1 cellular context compared by ENCODE assay signal in the genomic region with DNA sequence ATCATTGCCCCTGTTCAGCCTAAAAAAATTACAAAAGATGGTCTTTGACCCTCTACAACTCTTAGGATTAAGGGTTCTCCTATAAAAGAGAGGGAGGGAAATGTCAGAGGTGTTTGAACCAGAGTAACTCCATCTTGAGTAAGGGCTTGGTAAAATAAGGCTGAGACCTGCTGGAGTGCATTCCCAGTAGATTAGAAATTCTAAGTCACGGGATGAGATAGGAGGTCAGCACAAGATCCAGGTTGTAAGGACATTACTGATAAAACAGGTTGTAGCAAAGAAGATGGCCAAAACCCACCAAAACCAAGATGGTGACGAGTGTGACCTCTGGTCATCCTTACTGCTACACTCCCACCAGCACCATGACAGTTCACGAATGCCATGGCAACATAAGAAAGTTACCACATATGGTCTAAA.
TF ChIP-seq lines count a peak whose summit lies in the region.

No MANE protein-coding gene starts in this region.

TF ChIP-seq in K562, 482 proteins besides CTCF, POLR2A, EP300 and RAD21 (continued from another document and continues in another):
- TF ChIP-seq, protein P1, sequence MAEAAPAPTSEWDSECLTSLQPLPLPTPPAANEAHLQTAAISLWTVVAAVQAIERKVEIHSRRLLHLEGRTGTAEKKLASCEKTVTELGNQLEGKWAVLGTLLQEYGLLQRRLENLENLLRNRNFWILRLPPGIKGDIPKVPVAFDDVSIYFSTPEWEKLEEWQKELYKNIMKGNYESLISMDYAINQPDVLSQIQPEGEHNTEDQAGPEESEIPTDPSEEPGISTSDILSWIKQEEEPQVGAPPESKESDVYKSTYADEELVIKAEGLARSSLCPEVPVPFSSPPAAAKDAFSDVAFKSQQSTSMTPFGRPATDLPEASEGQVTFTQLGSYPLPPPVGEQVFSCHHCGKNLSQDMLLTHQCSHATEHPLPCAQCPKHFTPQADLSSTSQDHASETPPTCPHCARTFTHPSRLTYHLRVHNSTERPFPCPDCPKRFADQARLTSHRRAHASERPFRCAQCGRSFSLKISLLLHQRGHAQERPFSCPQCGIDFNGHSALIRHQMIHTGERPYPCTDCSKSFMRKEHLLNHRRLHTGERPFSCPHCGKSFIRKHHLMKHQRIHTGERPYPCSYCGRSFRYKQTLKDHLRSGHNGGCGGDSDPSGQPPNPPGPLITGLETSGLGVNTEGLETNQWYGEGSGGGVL (CRISPR knock-in tag; IDR thresholded peaks at IDR 0.05): peak; percentile 96
- TF ChIP-seq, protein P2, sequence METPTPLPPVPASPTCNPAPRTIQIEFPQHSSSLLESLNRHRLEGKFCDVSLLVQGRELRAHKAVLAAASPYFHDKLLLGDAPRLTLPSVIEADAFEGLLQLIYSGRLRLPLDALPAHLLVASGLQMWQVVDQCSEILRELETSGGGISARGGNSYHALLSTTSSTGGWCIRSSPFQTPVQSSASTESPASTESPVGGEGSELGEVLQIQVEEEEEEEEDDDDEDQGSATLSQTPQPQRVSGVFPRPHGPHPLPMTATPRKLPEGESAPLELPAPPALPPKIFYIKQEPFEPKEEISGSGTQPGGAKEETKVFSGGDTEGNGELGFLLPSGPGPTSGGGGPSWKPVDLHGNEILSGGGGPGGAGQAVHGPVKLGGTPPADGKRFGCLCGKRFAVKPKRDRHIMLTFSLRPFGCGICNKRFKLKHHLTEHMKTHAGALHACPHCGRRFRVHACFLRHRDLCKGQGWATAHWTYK (CRISPR knock-in tag; IDR thresholded peaks at IDR 0.05): peak; percentile 93
- TF ChIP-seq HMG20A (CRISPR knock-in tag; conservative IDR thresholded peaks at IDR 0.05) (peak; percentile 79; the same call in 1 of the 2 replicates), MEIS2 (IDR thresholded peaks at IDR 0.05; ENCODE audit: partially characterized antibody) (no peak), KDM1A (IDR thresholded peaks at IDR 0.05) (0 out of 4 replicates have a peak, but pooled peaks of 1 of the 2 experiments have one; percentile 12), RHOXF2B (CRISPR knock-in tag; conservative IDR thresholded peaks at IDR 0.05) (0 out of 2 replicates have a peak, but pooled peaks have one; percentile 60), ZNF696 (CRISPR knock-in tag; conservative IDR thresholded peaks at IDR 0.05) (peak; percentile 88), LEF1 (IDR thresholded peaks at IDR 0.05) (no peak), JUNB (CRISPR knock-in tag; conservative IDR thresholded peaks at IDR 0.05) (no peak), ZNF589 (CRISPR knock-in tag; IDR thresholded peaks at IDR 0.05; ENCODE audit: low read depth) (peak; percentile 98), HDAC8 (tag; IDR thresholded peaks at IDR 0.05) (peak; percentile 98), DIDO1 (tag; IDR thresholded peaks at IDR 0.05; ENCODE audit: low read depth) (peak; percentile 85), U2AF2 (optimal IDR thresholded peaks at IDR 0.05; ENCODE audit: low read depth, low read length) (no peak), SRF (CRISPR knock-in tag; IDR thresholded peaks at IDR 0.05) (peak in 1 of 2 experiments; percentile 75; a peak in 1 of 4 replicates), NR2C2 (CRISPR knock-in tag; IDR thresholded peaks at IDR 0.05) (no peak), NR2C2 (tag; IDR thresholded peaks at IDR 0.05) (peak; percentile 58; the same call in 1 of the 2 replicates), ZNF551 (CRISPR knock-in tag; IDR thresholded peaks at IDR 0.05) (peak; percentile 81; the same call in 1 of the 2 replicates), NR2C1 (IDR thresholded peaks at IDR 0.05) (0 out of 2 replicates have a peak, but pooled peaks have one; percentile 14), NR2C1 (tag; IDR thresholded peaks at IDR 0.05) (peak; percentile 95), ILK (tag; IDR thresholded peaks at IDR 0.05; ENCODE audit: borderline replicate concordance, low read depth) (peak; percentile 95), E2F3 (CRISPR knock-in tag; IDR thresholded peaks at IDR 0.05) (peak; percentile 69; the same call in 1 of the 2 replicates), BCL6 (CRISPR knock-in tag; IDR thresholded peaks at IDR 0.05) (peak; percentile 86), ZZZ3 (IDR thresholded peaks at IDR 0.05) (no peak), ZNF77 (CRISPR knock-in tag; IDR thresholded peaks at IDR 0.05) (peak; percentile 88; the same call in 1 of the 2 replicates), KLF6 (CRISPR knock-in tag; IDR thresholded peaks at IDR 0.05; ENCODE audit: borderline replicate concordance) (peak; percentile 96), ZNF354B (CRISPR knock-in tag; IDR thresholded peaks at IDR 0.05) (peak; percentile 88), RFX1 (IDR thresholded peaks at IDR 0.05) (peak; percentile 55)
- TF ChIP-seq, protein P3, sequence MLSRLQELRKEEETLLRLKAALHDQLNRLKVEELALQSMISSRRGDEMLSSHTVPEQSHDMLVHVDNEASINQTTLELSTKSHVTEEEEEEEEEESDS (CRISPR knock-in tag; IDR thresholded peaks at IDR 0.05): peak; percentile 81
- TF ChIP-seq, protein P4, sequence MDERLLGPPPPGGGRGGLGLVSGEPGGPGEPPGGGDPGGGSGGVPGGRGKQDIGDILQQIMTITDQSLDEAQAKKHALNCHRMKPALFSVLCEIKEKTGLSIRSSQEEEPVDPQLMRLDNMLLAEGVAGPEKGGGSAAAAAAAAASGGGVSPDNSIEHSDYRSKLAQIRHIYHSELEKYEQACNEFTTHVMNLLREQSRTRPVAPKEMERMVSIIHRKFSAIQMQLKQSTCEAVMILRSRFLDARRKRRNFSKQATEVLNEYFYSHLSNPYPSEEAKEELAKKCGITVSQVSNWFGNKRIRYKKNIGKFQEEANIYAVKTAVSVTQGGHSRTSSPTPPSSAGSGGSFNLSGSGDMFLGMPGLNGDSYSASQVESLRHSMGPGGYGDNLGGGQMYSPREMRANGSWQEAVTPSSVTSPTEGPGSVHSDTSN (CRISPR knock-in tag; IDR thresholded peaks at IDR 0.05; ENCODE audit: low read depth): no peak
- TF ChIP-seq, protein P4 (tag; conservative IDR thresholded peaks at IDR 0.05; ENCODE audit: low read depth): peak; percentile 57
- TF ChIP-seq, protein P5, sequence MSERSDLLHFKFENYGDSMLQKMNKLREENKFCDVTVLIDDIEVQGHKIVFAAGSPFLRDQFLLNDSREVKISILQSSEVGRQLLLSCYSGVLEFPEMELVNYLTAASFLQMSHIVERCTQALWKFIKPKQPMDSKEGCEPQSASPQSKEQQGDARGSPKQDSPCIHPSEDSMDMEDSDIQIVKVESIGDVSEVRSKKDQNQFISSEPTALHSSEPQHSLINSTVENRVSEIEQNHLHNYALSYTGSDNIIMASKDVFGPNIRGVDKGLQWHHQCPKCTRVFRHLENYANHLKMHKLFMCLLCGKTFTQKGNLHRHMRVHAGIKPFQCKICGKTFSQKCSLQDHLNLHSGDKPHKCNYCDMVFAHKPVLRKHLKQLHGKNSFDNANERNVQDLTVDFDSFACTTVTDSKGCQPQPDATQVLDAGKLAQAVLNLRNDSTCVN (CRISPR knock-in tag; IDR thresholded peaks at IDR 0.05): peak; percentile 83; the same call in 1 of the 2 replicates
- TF ChIP-seq, protein P6, sequence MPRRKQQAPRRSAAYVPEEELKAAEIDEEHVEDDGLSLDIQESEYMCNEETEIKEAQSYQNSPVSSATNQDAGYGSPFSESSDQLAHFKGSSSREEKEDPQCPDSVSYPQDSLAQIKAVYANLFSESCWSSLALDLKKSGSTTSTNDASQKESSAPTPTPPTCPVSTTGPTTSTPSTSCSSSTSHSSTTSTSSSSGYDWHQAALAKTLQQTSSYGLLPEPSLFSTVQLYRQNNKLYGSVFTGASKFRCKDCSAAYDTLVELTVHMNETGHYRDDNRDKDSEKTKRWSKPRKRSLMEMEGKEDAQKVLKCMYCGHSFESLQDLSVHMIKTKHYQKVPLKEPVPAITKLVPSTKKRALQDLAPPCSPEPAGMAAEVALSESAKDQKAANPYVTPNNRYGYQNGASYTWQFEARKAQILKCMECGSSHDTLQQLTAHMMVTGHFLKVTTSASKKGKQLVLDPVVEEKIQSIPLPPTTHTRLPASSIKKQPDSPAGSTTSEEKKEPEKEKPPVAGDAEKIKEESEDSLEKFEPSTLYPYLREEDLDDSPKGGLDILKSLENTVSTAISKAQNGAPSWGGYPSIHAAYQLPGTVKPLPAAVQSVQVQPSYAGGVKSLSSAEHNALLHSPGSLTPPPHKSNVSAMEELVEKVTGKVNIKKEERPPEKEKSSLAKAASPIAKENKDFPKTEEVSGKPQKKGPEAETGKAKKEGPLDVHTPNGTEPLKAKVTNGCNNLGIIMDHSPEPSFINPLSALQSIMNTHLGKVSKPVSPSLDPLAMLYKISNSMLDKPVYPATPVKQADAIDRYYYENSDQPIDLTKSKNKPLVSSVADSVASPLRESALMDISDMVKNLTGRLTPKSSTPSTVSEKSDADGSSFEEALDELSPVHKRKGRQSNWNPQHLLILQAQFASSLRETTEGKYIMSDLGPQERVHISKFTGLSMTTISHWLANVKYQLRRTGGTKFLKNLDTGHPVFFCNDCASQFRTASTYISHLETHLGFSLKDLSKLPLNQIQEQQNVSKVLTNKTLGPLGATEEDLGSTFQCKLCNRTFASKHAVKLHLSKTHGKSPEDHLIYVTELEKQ (CRISPR knock-in tag; IDR thresholded peaks at IDR 0.05): peak; percentile 96
- TF ChIP-seq, protein P7, sequence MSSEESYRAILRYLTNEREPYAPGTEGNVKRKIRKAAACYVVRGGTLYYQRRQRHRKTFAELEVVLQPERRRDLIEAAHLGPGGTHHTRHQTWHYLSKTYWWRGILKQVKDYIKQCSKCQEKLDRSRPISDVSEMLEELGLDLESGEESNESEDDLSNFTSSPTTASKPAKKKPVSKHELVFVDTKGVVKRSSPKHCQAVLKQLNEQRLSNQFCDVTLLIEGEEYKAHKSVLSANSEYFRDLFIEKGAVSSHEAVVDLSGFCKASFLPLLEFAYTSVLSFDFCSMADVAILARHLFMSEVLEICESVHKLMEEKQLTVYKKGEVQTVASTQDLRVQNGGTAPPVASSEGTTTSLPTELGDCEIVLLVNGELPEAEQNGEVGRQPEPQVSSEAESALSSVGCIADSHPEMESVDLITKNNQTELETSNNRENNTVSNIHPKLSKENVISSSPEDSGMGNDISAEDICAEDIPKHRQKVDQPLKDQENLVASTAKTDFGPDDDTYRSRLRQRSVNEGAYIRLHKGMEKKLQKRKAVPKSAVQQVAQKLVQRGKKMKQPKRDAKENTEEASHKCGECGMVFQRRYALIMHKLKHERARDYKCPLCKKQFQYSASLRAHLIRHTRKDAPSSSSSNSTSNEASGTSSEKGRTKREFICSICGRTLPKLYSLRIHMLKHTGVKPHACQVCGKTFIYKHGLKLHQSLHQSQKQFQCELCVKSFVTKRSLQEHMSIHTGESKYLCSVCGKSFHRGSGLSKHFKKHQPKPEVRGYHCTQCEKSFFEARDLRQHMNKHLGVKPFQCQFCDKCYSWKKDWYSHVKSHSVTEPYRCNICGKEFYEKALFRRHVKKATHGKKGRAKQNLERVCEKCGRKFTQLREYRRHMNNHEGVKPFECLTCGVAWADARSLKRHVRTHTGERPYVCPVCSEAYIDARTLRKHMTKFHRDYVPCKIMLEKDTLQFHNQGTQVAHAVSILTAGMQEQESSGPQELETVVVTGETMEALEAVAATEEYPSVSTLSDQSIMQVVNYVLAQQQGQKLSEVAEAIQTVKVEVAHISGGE (CRISPR knock-in tag; IDR thresholded peaks at IDR 0.05): peak in 1 of 3 experiments; percentile 82; a peak in 2 of 6 replicates
- TF ChIP-seq, protein P8, sequence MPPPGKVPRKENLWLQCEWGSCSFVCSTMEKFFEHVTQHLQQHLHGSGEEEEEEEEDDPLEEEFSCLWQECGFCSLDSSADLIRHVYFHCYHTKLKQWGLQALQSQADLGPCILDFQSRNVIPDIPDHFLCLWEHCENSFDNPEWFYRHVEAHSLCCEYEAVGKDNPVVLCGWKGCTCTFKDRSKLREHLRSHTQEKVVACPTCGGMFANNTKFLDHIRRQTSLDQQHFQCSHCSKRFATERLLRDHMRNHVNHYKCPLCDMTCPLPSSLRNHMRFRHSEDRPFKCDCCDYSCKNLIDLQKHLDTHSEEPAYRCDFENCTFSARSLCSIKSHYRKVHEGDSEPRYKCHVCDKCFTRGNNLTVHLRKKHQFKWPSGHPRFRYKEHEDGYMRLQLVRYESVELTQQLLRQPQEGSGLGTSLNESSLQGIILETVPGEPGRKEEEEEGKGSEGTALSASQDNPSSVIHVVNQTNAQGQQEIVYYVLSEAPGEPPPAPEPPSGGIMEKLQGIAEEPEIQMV (tag; conservative IDR thresholded peaks at IDR 0.05; ENCODE audit: low read depth): peak; percentile 95
- TF ChIP-seq, protein P9, sequence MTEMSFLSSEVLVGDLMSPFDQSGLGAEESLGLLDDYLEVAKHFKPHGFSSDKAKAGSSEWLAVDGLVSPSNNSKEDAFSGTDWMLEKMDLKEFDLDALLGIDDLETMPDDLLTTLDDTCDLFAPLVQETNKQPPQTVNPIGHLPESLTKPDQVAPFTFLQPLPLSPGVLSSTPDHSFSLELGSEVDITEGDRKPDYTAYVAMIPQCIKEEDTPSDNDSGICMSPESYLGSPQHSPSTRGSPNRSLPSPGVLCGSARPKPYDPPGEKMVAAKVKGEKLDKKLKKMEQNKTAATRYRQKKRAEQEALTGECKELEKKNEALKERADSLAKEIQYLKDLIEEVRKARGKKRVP (CRISPR knock-in tag; IDR thresholded peaks at IDR 0.05): peak; percentile 76
- TF ChIP-seq, protein P10, sequence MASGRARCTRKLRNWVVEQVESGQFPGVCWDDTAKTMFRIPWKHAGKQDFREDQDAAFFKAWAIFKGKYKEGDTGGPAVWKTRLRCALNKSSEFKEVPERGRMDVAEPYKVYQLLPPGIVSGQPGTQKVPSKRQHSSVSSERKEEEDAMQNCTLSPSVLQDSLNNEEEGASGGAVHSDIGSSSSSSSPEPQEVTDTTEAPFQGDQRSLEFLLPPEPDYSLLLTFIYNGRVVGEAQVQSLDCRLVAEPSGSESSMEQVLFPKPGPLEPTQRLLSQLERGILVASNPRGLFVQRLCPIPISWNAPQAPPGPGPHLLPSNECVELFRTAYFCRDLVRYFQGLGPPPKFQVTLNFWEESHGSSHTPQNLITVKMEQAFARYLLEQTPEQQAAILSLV (tag; IDR thresholded peaks at IDR 0.05): peak; percentile 97
